In the genomic region with DNA sequence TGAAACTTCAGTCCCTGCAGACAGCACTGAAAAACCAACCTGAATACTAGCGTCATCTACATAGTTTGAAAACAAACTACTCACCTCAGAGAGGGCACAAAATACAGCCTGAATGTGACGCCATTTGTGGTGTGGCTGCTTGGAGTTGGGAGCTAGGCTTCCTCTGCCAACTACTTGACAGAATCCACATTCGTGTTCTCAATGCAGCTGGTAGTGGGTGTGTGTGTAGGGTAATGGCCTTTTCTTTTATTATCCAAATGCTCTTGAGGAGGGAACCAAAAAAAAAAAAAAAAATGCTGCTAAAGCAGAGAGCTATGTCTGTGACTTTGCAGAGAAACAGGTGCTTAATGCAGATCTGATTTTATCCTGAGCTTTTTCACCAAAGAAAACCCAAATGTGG, we compare ENCODE assay signal across 25 cellular contexts.
DNase-seq lines count a peak whose midpoint lies in the region; ATAC-seq, FAIRE-seq and TF ChIP-seq lines count a peak whose summit lies in the region.
"Had no signal": no experiment of that assay in that cellular context is flagged by ENCODE, and none has a peak within 500 bp of the region (broad histone marks: within the 10 kb centered on the region; RNA-seq: fewer than 3 reads in every experiment).

No MANE protein-coding gene starts in this region.

- H3K27ac ChIP-seq in GM23338 (ENCODE audit: low read depth) (no peak overlapping the region), HepG2 (ENCODE audit: extremely low read length, insufficient read depth, low read length) (no peak overlapping the region)
- H3K27ac ChIP-seq: A549, PC-9 had no signal

- no peak for TF ChIP-seq CTCF in GM23338 (conservative IDR thresholded peaks at IDR 0.05; ENCODE audit: low read depth in 2 of 2)
- no peak for TF ChIP-seq CTCF in bronchial epithelial cell (IDR thresholded peaks at IDR 0.05; ENCODE audit: insufficient read depth, low read length, severe bottlenecking)
- no peak for TF ChIP-seq CTCF in HepG2 (CRISPR knock-in tag; IDR thresholded peaks at IDR 0.05)

- intact Hi-C loops in HepG2 (cut with micrococcal nuclease; ENCODE audit: unreplicated experiment): no loop called here
- intact Hi-C loops in activated CD4-positive, alpha-beta memory T cell treated with anti-CD3 and anti-CD28 coated beads for 36 hours (cut with micrococcal nuclease): no loop called here

- H3K9me2 ChIP-seq in GM23338 (ENCODE audit: insufficient read depth): peaks cover 16% of the 10 kb centered on the region

- H3K9me3 ChIP-seq in HepG2 (ENCODE audit: low read length): peaks cover 15% of the 10 kb centered on the region
- H3K9me3 ChIP-seq: A549 had no signal

- no TSS peak for BruUV-seq in HepG2 (replicated peaks; lab: Mats Ljungman, UMichigan)

- H3K4me1 Mint-ChIP-seq in GM23338: peaks cover 16% of the 10 kb centered on the region; the same call in 2 of the 3 replicates
- H3K4me1 Mint-ChIP-seq in activated CD4-positive, alpha-beta memory T cell treated with anti-CD3 and anti-CD28 coated beads for 36 hours (ENCODE audit: low read depth): no peaks in the 10 kb centered on the region
- H3K4me1 Mint-ChIP-seq: CD4-positive, alpha-beta memory T cell; IgD-negative memory B cell had no signal

- H3K27ac Mint-ChIP-seq in GM23338: no peak overlapping the region
- no peak overlapping the region for H3K27ac Mint-ChIP-seq in activated CD4-positive, alpha-beta memory T cell treated with anti-CD3 and anti-CD28 coated beads for 36 hours
- H3K27ac Mint-ChIP-seq: CD4-positive, alpha-beta memory T cell; IgD-negative memory B cell had no signal

- peak overlapping the region; percentile 62 for H3K4me2 ChIP-seq in GM23338
- no peak overlapping the region for H3K4me2 ChIP-seq in HepG2 (ENCODE audit: low read depth, low read length)
- H3K4me2 ChIP-seq: A549, PC-9 had no signal

- POLR2A ChIA-PET in HepG2 (lab: Yijun Ruan, JAX): no interaction called here
- POLR2A ChIA-PET in activated CD4-positive, alpha-beta memory T cell treated with anti-CD3 and anti-CD28 coated beads for 36 hours (lab: Charles Lee): no interaction called here

- no peak overlapping the region for H3K9ac ChIP-seq in HepG2 (ENCODE audit: insufficient read depth, low read depth, low read length)

- DNase-seq in GM23338 (ENCODE audit: low spot score) (peak; percentile 43), NCI-H1092 treated with DMSO at 0.1 percent for 48 hours (lab: John Stamatoyannopoulos, UW) (peak; percentile 10), bronchial epithelial cell (ENCODE audit: low read depth) (no peak), inferior parietal cortex (ENCODE audit: extremely low spot score) (peak; percentile 44), HepG2 (ENCODE audit: low spot score) (no peak)
- DNase-seq in activated CD4-positive, alpha-beta memory T cell treated with anti-CD3 and anti-CD28 coated beads for 36 hours: no peak
- DNase-seq: AML-193; C1 segment of cervical spinal cord; CD4-positive, alpha-beta memory T cell; COR-L47; DMS53; GOT3; NCI-H2029; NCI-H2171; NCI-H524; NCI-H748 treated with DMSO at 0.1 percent for 48 hours; PC-9; RPMI8226; SHP77; T-helper 1 cell had no signal

- H3K4me3 Mint-ChIP-seq in GM23338: no peak overlapping the region
- no peak overlapping the region for H3K4me3 Mint-ChIP-seq in activated CD4-positive, alpha-beta memory T cell treated with anti-CD3 and anti-CD28 coated beads for 36 hours
- H3K4me3 Mint-ChIP-seq: CD4-positive, alpha-beta memory T cell; IgD-negative memory B cell had no signal

- TF ChIP-seq EP300 in HepG2 (IDR thresholded peaks at IDR 0.05; ENCODE audit: low read depth in 2 of 2, low read length in 2 of 2) (no peak), HepG2 (CRISPR knock-in tag; IDR thresholded peaks at IDR 0.05; ENCODE audit: borderline replicate concordance) (no peak)

- peaks cover 10% of the 10 kb centered on the region for H3K9me3 Mint-ChIP-seq in GM23338
- peaks cover 8% of the 10 kb centered on the region for H3K9me3 Mint-ChIP-seq in activated CD4-positive, alpha-beta memory T cell treated with anti-CD3 and anti-CD28 coated beads for 36 hours

- in situ Hi-C loops in HepG2 (cut with HindIII; ENCODE audit: extremely low pct_ligation_motif_present, low pct_unique_long_range_greater_than_20kb): no loop called here

- H3F3A ChIP-seq in GM23338 (replicated peaks; ENCODE audit: low read depth): no peaks in the 10 kb centered on the region

- H3K27me3 Mint-ChIP-seq in GM23338 (ENCODE audit: insufficient read depth, low read depth, poor library complexity): no peaks in the 10 kb centered on the region
- H3K27me3 Mint-ChIP-seq in activated CD4-positive, alpha-beta memory T cell treated with anti-CD3 and anti-CD28 coated beads for 36 hours: no peaks in the 10 kb centered on the region
- H3K27me3 Mint-ChIP-seq: CD4-positive, alpha-beta memory T cell; IgD-negative memory B cell had no signal

- ATAC-seq in GM23338 (peak; percentile 50; the same call in 2 of the 3 replicates), HepG2 (no peak), GM21619 (IDR thresholded peaks at IDR 0.05; ENCODE audit: unreplicated experiment) (no peak)
- ATAC-seq: A549, HCT116 had no signal

- WGBS in HepG2 (ENCODE audit: low lambda C conversion rate): 3% methylated on average over 3 of the region's 3 CpGs

- H3K36me3 ChIP-seq in GM23338 (ENCODE audit: insufficient read depth) (no peaks in the 10 kb centered on the region), bronchial epithelial cell (ENCODE audit: control insufficient read depth, insufficient read depth, low read length) (no peaks in the 10 kb centered on the region), HepG2 (replicated peaks in 1 of 2; ENCODE audit: control insufficient read depth in 1 of 2, insufficient read depth in 2 of 2, low read length in 2 of 2) (no peaks in the 10 kb centered on the region)

- H2AFZ ChIP-seq in GM23338 (peak overlapping the region; percentile 84; the same call in 1 of the 2 replicates), HepG2 (ENCODE audit: low read length) (no peak overlapping the region)
- H2AFZ ChIP-seq: PC-9 had no signal

- H4K20me1 ChIP-seq in GM23338 (replicated peaks; ENCODE audit: insufficient read depth) (no peaks in the 10 kb centered on the region), HepG2 (ENCODE audit: insufficient read depth, low read length) (no peaks in the 10 kb centered on the region)

- FAIRE-seq in bronchial epithelial cell (lab: Jason Lieb, UNC) (peak; percentile 62), HepG2 (lab: Jason Lieb, UNC) (no peak)
- FAIRE-seq: A549, GM18507 had no signal

- H3K27me3 ChIP-seq in GM23338 (ENCODE audit: insufficient read depth) (no peaks in the 10 kb centered on the region), bronchial epithelial cell (ENCODE audit: control insufficient read depth, insufficient read depth, low read length) (no peaks in the 10 kb centered on the region), HepG2 (ENCODE audit: control insufficient read depth in 1 of 2, insufficient read depth in 2 of 2, low read length in 2 of 2) (no peaks in the 10 kb centered on the region)

- no peak for TF ChIP-seq POLR2A in HepG2 (IDR thresholded peaks at IDR 0.05; ENCODE audit: insufficient read depth in 1 of 2, low read depth in 2 of 2, low read length in 2 of 2)

- H3K79me2 ChIP-seq in GM23338 (replicated peaks; ENCODE audit: insufficient read depth): no peaks in the 10 kb centered on the region
- H3K79me2 ChIP-seq in HepG2 (ENCODE audit: insufficient read depth, low read length): no peaks in the 10 kb centered on the region

- H3K4me3 ChIP-seq in GM23338: no peak overlapping the region
- no peak overlapping the region for H3K4me3 ChIP-seq in bronchial epithelial cell (ENCODE audit: low read depth, low read length)
- no peak overlapping the region for H3K4me3 ChIP-seq in HepG2 (replicated peaks in 1 of 3; ENCODE audit: insufficient read depth in 1 of 3, low read depth in 2 of 3, low read length in 3 of 3)
- H3K4me3 ChIP-seq: A549, PC-9 had no signal

- CTCF ChIA-PET in HepG2 (lab: Yijun Ruan, JAX; ENCODE audit: low intra/inter-chr PET ratio, low total read pairs): no interaction called here
- CTCF ChIA-PET in activated CD4-positive, alpha-beta memory T cell treated with anti-CD3 and anti-CD28 coated beads for 36 hours (lab: Charles Lee): no interaction called here

- H3K36me3 Mint-ChIP-seq in GM23338 (ENCODE audit: low read depth): peaks cover 5% of the 10 kb centered on the region; the same call in 1 of the 3 replicates
- H3K36me3 Mint-ChIP-seq in activated CD4-positive, alpha-beta memory T cell treated with anti-CD3 and anti-CD28 coated beads for 36 hours: no peaks in the 10 kb centered on the region
- H3K36me3 Mint-ChIP-seq: CD4-positive, alpha-beta memory T cell; IgD-negative memory B cell had no signal

- H3K4me1 ChIP-seq in GM23338 (ENCODE audit: insufficient read depth) (peaks cover 18% of the 10 kb centered on the region), HepG2 (ENCODE audit: insufficient read depth, low read length) (no peaks in the 10 kb centered on the region)
- H3K4me1 ChIP-seq: A549 had no signal

- no peak for TF ChIP-seq RAD21 in HepG2 (CRISPR knock-in tag; IDR thresholded peaks at IDR 0.05)

TF ChIP-seq in GM23338, 12 proteins besides CTCF, POLR2A, EP300 and RAD21 (continues in another document):
- TF ChIP-seq ZNF331 (CRISPR knock-in tag; IDR thresholded peaks at IDR 0.05; ENCODE audit: low read depth): no peak
- no peak for TF ChIP-seq EZH2phosphoT487 (IDR thresholded peaks at IDR 0.05; ENCODE audit: unreplicated experiment)
- no peak for TF ChIP-seq ZNF114 (CRISPR knock-in tag; IDR thresholded peaks at IDR 0.05)
- TF ChIP-seq EZH2 (IDR thresholded peaks at IDR 0.05; ENCODE audit: low read depth, unreplicated experiment): no peak
- no peak for TF ChIP-seq STAT1 (IDR thresholded peaks at IDR 0.05; ENCODE audit: unreplicated experiment)

TF ChIP-seq in HepG2, 621 proteins besides CTCF, POLR2A, EP300 and RAD21:
- TF ChIP-seq HNRNPK (IDR thresholded peaks at IDR 0.05; ENCODE audit: low read depth, low read length, poor library complexity, severe bottlenecking) (no peak), NFIB (CRISPR knock-in tag; IDR thresholded peaks at IDR 0.05; ENCODE audit: borderline replicate concordance) (no peak), ZFP41 (CRISPR knock-in tag; IDR thresholded peaks at IDR 0.05; ENCODE audit: borderline replicate concordance) (no peak), ZNF24 (IDR thresholded peaks at IDR 0.05) (no peak), ZNF572 (CRISPR knock-in tag; IDR thresholded peaks at IDR 0.05) (no peak)
- TF ChIP-seq, protein P1, sequence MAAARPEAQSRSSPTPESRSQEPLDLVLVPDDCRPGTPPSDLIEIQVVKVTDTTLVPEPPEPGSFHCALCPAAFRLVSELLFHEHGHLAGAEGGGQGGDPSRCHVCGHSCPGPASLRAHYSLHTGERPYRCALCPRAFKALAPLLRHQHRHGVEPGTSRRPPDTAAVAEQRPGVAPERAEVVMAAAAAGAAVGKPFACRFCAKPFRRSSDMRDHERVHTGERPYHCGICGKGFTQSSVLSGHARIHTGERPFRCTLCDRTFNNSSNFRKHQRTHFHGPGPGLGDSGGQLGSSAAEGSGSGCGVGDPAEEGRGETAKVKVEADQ (CRISPR knock-in tag; IDR thresholded peaks at IDR 0.05; ENCODE audit: borderline replicate concordance): no peak

Comparison
In these comparisons a context has a peak if more than half of its experiments do, and no peak if none do; other contexts are left out.
1. DNase-seq: peak in GM23338 (single experiment), NCI-H1092 treated with DMSO at 0.1 percent for 48 hours (single experiment) and inferior parietal cortex (single experiment); none in bronchial epithelial cell (single experiment), HepG2 (single experiment) and activated CD4-positive, alpha-beta memory T cell treated with anti-CD3 and anti-CD28 coated beads for 36 hours (single experiment).